19 cellular contexts compared by ENCODE assay signal in genomic region chr2:171813729-171814128, GRCh38.
DNase-seq lines count a peak whose midpoint lies in the region; ATAC-seq, FAIRE-seq and TF ChIP-seq lines count a peak whose summit lies in the region.
"Had no signal": no experiment of that assay in that cellular context is flagged by ENCODE, and none has a peak within 500 bp of the region (broad histone marks: within the 10 kb centered on the region; RNA-seq: fewer than 3 reads in every experiment).

No MANE protein-coding gene starts in this region.

- no TSS peak for BruUV-seq in OCI-LY7 (replicated peaks; lab: Mats Ljungman, UMichigan)

- CTCF ChIA-PET in OCI-LY7 (lab: Charles Lee; ENCODE audit: unreplicated experiment) = no interaction called here

- DNase-seq in D721Med (ENCODE audit: insufficient read length, low spot score) (no peak), OCI-LY7 (ENCODE audit: low spot score) (no peak), osteocyte (ENCODE audit: extremely low spot score, unreplicated experiment) (no peak)
- DNase-seq in stimulated activated naive CD4-positive, alpha-beta T cell treated with Interleukin-2 at 50 U/mL for 16 hours (lab: John Stamatoyannopoulos, UW) = no peak
- DNase-seq: CD4-positive, alpha-beta memory T cell; GM23248; KBM-7; NCI-H1105 treated with DMSO at 0.1 percent for 48 hours; NCI-H1694; NCI-H2081 treated with DMSO at 0.1 percent for 48 hours; NCI-H524 treated with DMSO at 0.1 percent for 48 hours; PC-3 had no signal

- H3K9me3 Mint-ChIP-seq in osteocyte (ENCODE audit: unreplicated experiment) = no peaks in the 10 kb centered on the region
- H3K9me3 Mint-ChIP-seq: CD4-positive, alpha-beta memory T cell had no signal

- peak; percentile 82 for FAIRE-seq in D721Med (lab: Jason Lieb, UNC)
- FAIRE-seq in colon (lab: Jason Lieb, UNC) = peak; percentile 5
- FAIRE-seq: GM12891, HepG2 had no signal

- H3K27ac Mint-ChIP-seq in osteocyte (ENCODE audit: unreplicated experiment) = no peak overlapping the region

- peaks cover 13% of the 10 kb centered on the region for H3K4me1 Mint-ChIP-seq in osteocyte (ENCODE audit: unreplicated experiment)
- H3K4me1 Mint-ChIP-seq: CD4-positive, alpha-beta memory T cell had no signal

- TF ChIP-seq CTCF in D721Med (IDR thresholded peaks at IDR 0.05; ENCODE audit: insufficient read depth, missing control alignments) = no peak
- 0 out of 2 replicates have a peak, but pooled peaks have one; percentile 17 for TF ChIP-seq CTCF in OCI-LY7 (conservative IDR thresholded peaks at IDR 0.05; ENCODE audit: low read length)
- TF ChIP-seq CTCF in osteocyte (IDR thresholded peaks at IDR 0.05) = peak; percentile 30

- H3K9me2 ChIP-seq in OCI-LY7 (ENCODE audit: insufficient read depth, low read length) = no peaks in the 10 kb centered on the region

- H3K4me1 ChIP-seq in OCI-LY7 (ENCODE audit: insufficient read depth, low read length, poor library complexity, severe bottlenecking) = no peaks in the 10 kb centered on the region
- H3K4me1 ChIP-seq: BLaER1 had no signal

- no peaks in the 10 kb centered on the region for H3K9me3 ChIP-seq in OCI-LY7 (ENCODE audit: low read length)
- H3K9me3 ChIP-seq: BLaER1 had no signal

- no peak overlapping the region for H3K4me3 Mint-ChIP-seq in osteocyte (ENCODE audit: unreplicated experiment)
- H3K4me3 Mint-ChIP-seq: CD4-positive, alpha-beta memory T cell had no signal

- H3K36me3 Mint-ChIP-seq in osteocyte (ENCODE audit: unreplicated experiment) = peaks cover 7% of the 10 kb centered on the region

- no peak overlapping the region for H3K27ac ChIP-seq in OCI-LY7 (ENCODE audit: low read depth, low read length, poor library complexity, severe bottlenecking)
- H3K27ac ChIP-seq: BLaER1, GM23248, RWPE1 had no signal

- intact Hi-C loops in OCI-LY7 (cut with micrococcal nuclease; ENCODE audit: unreplicated experiment) = no loop called here

- H3K27me3 Mint-ChIP-seq in osteocyte (ENCODE audit: unreplicated experiment) = no peaks in the 10 kb centered on the region
- H3K27me3 Mint-ChIP-seq: CD4-positive, alpha-beta memory T cell had no signal

- no peak overlapping the region for H2AFZ ChIP-seq in OCI-LY7 (ENCODE audit: low read length)
- H2AFZ ChIP-seq: GM23248 had no signal

- H3K79me2 ChIP-seq in OCI-LY7 (ENCODE audit: insufficient read depth, low read depth, low read length) = no peaks in the 10 kb centered on the region

- H3K4me2 ChIP-seq in OCI-LY7 (ENCODE audit: low read length) = no peak overlapping the region
- H3K4me2 ChIP-seq: BLaER1 had no signal

- ATAC-seq in HG02623 (IDR thresholded peaks at IDR 0.05; ENCODE audit: unreplicated experiment) (no peak), HG02763 (IDR thresholded peaks at IDR 0.05; ENCODE audit: unreplicated experiment) (no peak)
- ATAC-seq: HepG2, PC-3 had no signal

- POLR2A ChIA-PET in OCI-LY7 (lab: Charles Lee) = no interaction called here

- peaks cover 78% of the 10 kb centered on the region for H3K36me3 ChIP-seq in OCI-LY7 (ENCODE audit: insufficient read depth, low read length)

- no peaks in the 10 kb centered on the region for H4K20me1 ChIP-seq in OCI-LY7 (ENCODE audit: insufficient read depth, low read length)
- H4K20me1 ChIP-seq: BLaER1 had no signal

- no peak overlapping the region for H3K4me3 ChIP-seq in OCI-LY7 (ENCODE audit: low read depth, low read length, poor library complexity, severe bottlenecking)
- H3K4me3 ChIP-seq: BLaER1, GM23248 had no signal
